Comparison of ENCODE assay signal across 1 cellular context in genomic region chr5:37799865-37800421, GRCh38.
TF ChIP-seq lines count a peak whose summit lies in the region.

No MANE protein-coding gene starts in this region.

TF ChIP-seq in GM23338, 12 proteins besides CTCF, POLR2A, EP300 and RAD21 (continued from another document):
- no peak for TF ChIP-seq ZNF462 (CRISPR knock-in tag; IDR thresholded peaks at IDR 0.05)
